Comparison of ENCODE assay signal across 1 cellular context in the genomic region with DNA sequence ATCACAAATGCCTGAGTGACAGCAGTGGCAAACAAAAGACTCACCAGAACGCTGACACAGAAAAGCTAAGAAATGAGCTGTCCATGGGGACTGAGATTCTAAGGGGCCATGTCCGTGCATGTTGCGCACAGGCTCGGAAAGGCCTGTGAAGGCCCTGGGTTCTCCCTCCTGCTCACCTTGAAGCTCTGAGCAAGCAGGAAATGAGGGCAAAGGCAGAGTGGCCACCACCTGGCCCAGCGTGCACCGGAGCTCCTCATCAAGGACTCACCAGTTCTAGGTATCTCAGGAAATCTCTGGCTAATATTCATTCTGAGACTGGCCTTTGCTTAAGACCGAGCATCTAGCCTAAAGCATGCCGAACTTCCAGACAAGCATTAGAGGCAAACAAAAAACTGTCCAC.
TF ChIP-seq lines count a peak whose summit lies in the region.

No MANE protein-coding gene starts in this region.

TF ChIP-seq in K562, 482 proteins besides CTCF, POLR2A, EP300 and RAD21:
- TF ChIP-seq, protein P1, sequence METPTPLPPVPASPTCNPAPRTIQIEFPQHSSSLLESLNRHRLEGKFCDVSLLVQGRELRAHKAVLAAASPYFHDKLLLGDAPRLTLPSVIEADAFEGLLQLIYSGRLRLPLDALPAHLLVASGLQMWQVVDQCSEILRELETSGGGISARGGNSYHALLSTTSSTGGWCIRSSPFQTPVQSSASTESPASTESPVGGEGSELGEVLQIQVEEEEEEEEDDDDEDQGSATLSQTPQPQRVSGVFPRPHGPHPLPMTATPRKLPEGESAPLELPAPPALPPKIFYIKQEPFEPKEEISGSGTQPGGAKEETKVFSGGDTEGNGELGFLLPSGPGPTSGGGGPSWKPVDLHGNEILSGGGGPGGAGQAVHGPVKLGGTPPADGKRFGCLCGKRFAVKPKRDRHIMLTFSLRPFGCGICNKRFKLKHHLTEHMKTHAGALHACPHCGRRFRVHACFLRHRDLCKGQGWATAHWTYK (CRISPR knock-in tag; IDR thresholded peaks at IDR 0.05), result no peak
- TF ChIP-seq DMBX1 (CRISPR knock-in tag; IDR thresholded peaks at IDR 0.05; ENCODE audit: borderline replicate concordance) (no peak), ZNF696 (CRISPR knock-in tag; conservative IDR thresholded peaks at IDR 0.05) (no peak), SOX6 (IDR thresholded peaks at IDR 0.05) (no peak), ZEB2 (IDR thresholded peaks at IDR 0.05) (no peak), GTF2E2 (tag; IDR thresholded peaks at IDR 0.05) (no peak), NFATC3 (IDR thresholded peaks at IDR 0.05) (no peak), KHSRP (IDR thresholded peaks at IDR 0.05) (no peak)
- TF ChIP-seq, protein P2, sequence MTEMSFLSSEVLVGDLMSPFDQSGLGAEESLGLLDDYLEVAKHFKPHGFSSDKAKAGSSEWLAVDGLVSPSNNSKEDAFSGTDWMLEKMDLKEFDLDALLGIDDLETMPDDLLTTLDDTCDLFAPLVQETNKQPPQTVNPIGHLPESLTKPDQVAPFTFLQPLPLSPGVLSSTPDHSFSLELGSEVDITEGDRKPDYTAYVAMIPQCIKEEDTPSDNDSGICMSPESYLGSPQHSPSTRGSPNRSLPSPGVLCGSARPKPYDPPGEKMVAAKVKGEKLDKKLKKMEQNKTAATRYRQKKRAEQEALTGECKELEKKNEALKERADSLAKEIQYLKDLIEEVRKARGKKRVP (CRISPR knock-in tag; IDR thresholded peaks at IDR 0.05), result no peak
- TF ChIP-seq, protein P3, sequence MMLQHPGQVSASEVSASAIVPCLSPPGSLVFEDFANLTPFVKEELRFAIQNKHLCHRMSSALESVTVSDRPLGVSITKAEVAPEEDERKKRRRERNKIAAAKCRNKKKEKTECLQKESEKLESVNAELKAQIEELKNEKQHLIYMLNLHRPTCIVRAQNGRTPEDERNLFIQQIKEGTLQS (IDR thresholded peaks at IDR 0.05), result no peak
- TF ChIP-seq, protein P3 (CRISPR knock-in tag; conservative IDR thresholded peaks at IDR 0.05), result no peak
- TF ChIP-seq, protein P4, sequence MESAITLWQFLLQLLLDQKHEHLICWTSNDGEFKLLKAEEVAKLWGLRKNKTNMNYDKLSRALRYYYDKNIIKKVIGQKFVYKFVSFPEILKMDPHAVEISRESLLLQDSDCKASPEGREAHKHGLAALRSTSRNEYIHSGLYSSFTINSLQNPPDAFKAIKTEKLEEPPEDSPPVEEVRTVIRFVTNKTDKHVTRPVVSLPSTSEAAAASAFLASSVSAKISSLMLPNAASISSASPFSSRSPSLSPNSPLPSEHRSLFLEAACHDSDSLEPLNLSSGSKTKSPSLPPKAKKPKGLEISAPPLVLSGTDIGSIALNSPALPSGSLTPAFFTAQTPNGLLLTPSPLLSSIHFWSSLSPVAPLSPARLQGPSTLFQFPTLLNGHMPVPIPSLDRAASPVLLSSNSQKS (CRISPR knock-in tag; IDR thresholded peaks at IDR 0.05), result no peak
TF ChIP-seq in K562: peak in this region for 0.
